ENCODE assay signal across 19 cellular contexts in the genomic region with DNA sequence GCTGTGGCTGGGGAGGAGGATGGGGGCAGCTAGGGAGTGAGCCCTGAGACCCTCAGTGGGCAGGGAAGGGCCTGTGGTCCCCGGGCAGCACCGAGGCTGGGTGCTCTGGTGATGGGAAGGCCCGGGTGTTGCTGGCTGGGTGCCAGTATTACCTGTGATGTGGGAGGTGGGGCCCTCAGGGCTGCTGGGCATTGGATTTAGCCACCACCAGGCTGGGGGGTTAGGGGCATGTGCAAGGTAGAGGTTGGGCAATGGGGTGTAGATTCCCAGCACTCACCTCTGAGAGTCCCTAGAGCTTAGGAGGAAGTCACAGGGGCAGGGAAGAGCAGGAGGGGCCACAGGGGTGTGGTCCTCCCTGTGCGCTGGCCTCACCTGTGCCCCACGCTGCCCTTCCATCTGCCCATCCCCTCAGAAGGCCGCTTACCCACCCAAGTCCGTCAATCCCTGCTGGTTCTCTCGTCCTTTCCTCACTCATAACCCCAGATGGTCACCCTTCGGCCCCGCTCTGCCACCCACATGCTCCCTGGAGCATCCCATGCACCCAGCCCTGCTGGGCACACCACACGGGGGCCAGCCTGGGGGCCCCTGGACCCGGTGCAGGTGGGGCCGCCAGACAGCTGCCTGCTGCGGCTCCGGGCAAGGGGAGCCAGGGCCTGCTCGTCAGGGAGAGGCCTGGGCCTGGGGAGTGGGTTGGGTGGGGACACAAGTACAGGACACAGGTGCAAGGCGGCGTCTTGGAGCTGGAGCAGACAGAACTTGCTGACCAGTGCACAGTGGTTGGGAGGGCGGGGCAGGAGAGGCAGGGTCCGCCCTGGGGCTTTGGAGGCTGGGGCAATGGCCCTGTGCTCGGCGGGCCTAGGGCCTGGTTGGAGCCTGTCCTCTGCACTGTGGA. TPM values are rescaled to one million over a fixed set of nuclear protein-coding genes. Genes with fewer than 3 reads are reported as not detected.
DNase-seq lines count a peak whose midpoint lies in the region; ATAC-seq, FAIRE-seq and TF ChIP-seq lines count a peak whose summit lies in the region.
"Had no signal": no experiment of that assay in that cellular context is flagged by ENCODE, and none has a peak within 500 bp of the region (broad histone marks: within the 10 kb centered on the region; RNA-seq: fewer than 3 reads in every experiment).

No MANE protein-coding gene starts in this region.

- H3K4ac ChIP-seq in H1 (replicated peaks; ENCODE audit: insufficient read length, low read depth, low read length) = no peak overlapping the region

- no peak for ATAC-seq in upper lobe of right lung
- no peak for ATAC-seq in HG02610 (IDR thresholded peaks at IDR 0.05; ENCODE audit: unreplicated experiment)

- CTCF ChIA-PET in H1 (lab: Charles Lee; ENCODE audit: partially characterized antibody) = interaction anchor here (2.2 to 2.7 kb wide), 2 partner anchors 16 kb away, joined by 6 to 9 read pairs; no protein-coding TSS in a partner anchor

- H4K5ac ChIP-seq in H1 (ENCODE audit: insufficient read length, low read depth, low read length) = no peak overlapping the region

- intact Hi-C loops in upper lobe of right lung (cut with DNase I) = no loop called here

- H3K4me2 ChIP-seq in H1 (ENCODE audit: insufficient read depth in 1 of 2, low read depth in 2 of 2, low read length in 2 of 2) = no peak overlapping the region
- H3K4me2 ChIP-seq: A549 had no signal

- no peak overlapping the region for H2BK15ac ChIP-seq in H1 (ENCODE audit: low read length)

- no peak overlapping the region for H2BK5ac ChIP-seq in H1 (ENCODE audit: low read depth, low read length)

- POLR2A ChIA-PET in H1 (lab: Charles Lee; ENCODE audit: partially characterized antibody) = interaction anchor here (1.5 kb wide), 1 partner anchor 12 kb away, joined by 4 read pairs; no protein-coding TSS in a partner anchor

- H2BK12ac ChIP-seq in H1 (ENCODE audit: low read depth, low read length) = no peak overlapping the region

- H3K27me3 Mint-ChIP-seq in activated T-cell treated with anti-CD3 and anti-CD28 coated beads, Interleukin-2, amount 50 U/mL, for 24 hours = no peaks in the 10 kb centered on the region
- H3K27me3 Mint-ChIP-seq: CD4-positive, CD25-positive, alpha-beta regulatory T cell had no signal

- H3K27ac Mint-ChIP-seq in activated T-cell treated with anti-CD3 and anti-CD28 coated beads, Interleukin-2, amount 50 U/mL, for 24 hours = peak overlapping the region; percentile 44
- H3K27ac Mint-ChIP-seq: CD4-positive, CD25-positive, alpha-beta regulatory T cell had no signal

- H3K36me3 ChIP-seq in H1 (ENCODE audit: control insufficient read depth in 2 of 4, insufficient read depth in 4 of 4, low read length in 3 of 4) = peaks cover 2 to 46% (median 11%) of the 10 kb centered on the region in 4 experiments; a peak in 5 of 8 replicates
- H3K36me3 ChIP-seq in mucosa of rectum (ENCODE audit: control insufficient read depth in 2 of 2, insufficient read depth in 2 of 2, low read length in 2 of 2) = peaks cover 45 to 57% of the 10 kb centered on the region in 2 donors
- H3K36me3 ChIP-seq in upper lobe of right lung = peaks cover 82% of the 10 kb centered on the region

- no peak overlapping the region for H2BK20ac ChIP-seq in H1 (ENCODE audit: low read length)

- H3K27ac ChIP-seq in H1 (ENCODE audit: low read depth, low read length) (no peak overlapping the region), mucosa of rectum (ENCODE audit: low read depth in 2 of 2, low read length in 2 of 2) (peak overlapping the region; percentile 94 to 97), upper lobe of right lung (no peak overlapping the region)
- H3K27ac ChIP-seq: A549, parathyroid adenoma, suprapubic skin had no signal

- TF ChIP-seq RAD21 in H1 (IDR thresholded peaks at IDR 0.05 in 1 of 2, conservative IDR thresholded peaks at IDR 0.05 in 1 of 2; ENCODE audit: low read depth in 2 of 2, low read length in 2 of 2) = no peak

- peaks cover 15% of the 10 kb centered on the region for H3K4me1 Mint-ChIP-seq in activated T-cell treated with anti-CD3 and anti-CD28 coated beads, Interleukin-2, amount 50 U/mL, for 24 hours (ENCODE audit: low read depth)

- 95% methylated on average over 20 of the region's 22 CpGs; no CpG with 5 or more reads in 1 of the 2 experiments for WGBS in H1 (ENCODE audit: extremely low coverage in 1 of 2, insufficient coverage in 1 of 2, insufficient read length in 1 of 2, insufficient replicate concordance in 2 of 2, low coverage in 1 of 2, low lambda C conversion rate in 2 of 2, missing lambda C conversion rate in 1 of 2), 2 experiments

- H2AK5ac ChIP-seq in H1 (ENCODE audit: low read depth, low read length) = no peak overlapping the region

- H3K79me2 ChIP-seq in H1 (ENCODE audit: control insufficient read depth in 1 of 2, insufficient read depth in 2 of 2, low read length in 2 of 2) = peaks cover 0 to 22% of the 10 kb centered on the region in 2 experiments; a peak in 1 of 4 replicates

- H3K4me3 ChIP-seq in H1 (ENCODE audit: extremely low read depth in 1 of 4, insufficient read depth in 2 of 4, low read depth in 3 of 4, low read length in 4 of 4) (no peak overlapping the region), mucosa of rectum (ENCODE audit: low read length in 2 of 2) (peak overlapping the region in 1 of 2 donors; percentile 36), upper lobe of right lung (no peak overlapping the region)
- H3K4me3 ChIP-seq: A549, suprapubic skin had no signal

- no peak overlapping the region for H3K14ac ChIP-seq in H1 (ENCODE audit: insufficient read length)

- H4K20me1 ChIP-seq in H1 (replicated peaks in 1 of 2; ENCODE audit: control insufficient read depth in 1 of 2, insufficient read depth in 2 of 2, low read length in 2 of 2) = peaks cover 1 to 39% of the 10 kb centered on the region in 2 experiments

- TF ChIP-seq CTCF in H1 (IDR thresholded peaks at IDR 0.05; ENCODE audit: control extremely low read depth in 1 of 3, insufficient read depth in 1 of 3, low read depth in 1 of 3, low read length in 3 of 3) (no peak), upper lobe of right lung (IDR thresholded peaks at IDR 0.05) (no peak)

- TF ChIP-seq POLR2A in H1 (IDR thresholded peaks at IDR 0.05; ENCODE audit: control extremely low read depth in 1 of 2, low read depth in 2 of 2, low read length in 2 of 2) = no peak

- H3K56ac ChIP-seq in H1 (replicated peaks; ENCODE audit: insufficient read length, low read depth, low read length) = no peak overlapping the region

- no peak overlapping the region for H2AFZ ChIP-seq in H1 (ENCODE audit: low read length)
- H2AFZ ChIP-seq: parathyroid adenoma had no signal

- no peak overlapping the region for H3K18ac ChIP-seq in H1 (ENCODE audit: extremely low read depth, low read length)

- H4K91ac ChIP-seq in H1 (replicated peaks; ENCODE audit: insufficient read length, low read length) = no peak overlapping the region

- peaks cover 5% of the 10 kb centered on the region for H3K79me1 ChIP-seq in H1 (ENCODE audit: low read depth, low read length)

- H3K23me2 ChIP-seq in H1 (ENCODE audit: low read depth, low read length) = no peaks in the 10 kb centered on the region

- FAIRE-seq in H1 (lab: Jason Lieb, UNC) = no peak
- FAIRE-seq: A549, GM12892 had no signal

- no peaks in the 10 kb centered on the region for H3K9me3 Mint-ChIP-seq in activated T-cell treated with anti-CD3 and anti-CD28 coated beads, Interleukin-2, amount 50 U/mL, for 24 hours
- H3K9me3 Mint-ChIP-seq: CD4-positive, CD25-positive, alpha-beta regulatory T cell had no signal

- no peak overlapping the region for H3K4me3 Mint-ChIP-seq in activated T-cell treated with anti-CD3 and anti-CD28 coated beads, Interleukin-2, amount 50 U/mL, for 24 hours
- H3K4me3 Mint-ChIP-seq: CD4-positive, CD25-positive, alpha-beta regulatory T cell had no signal

- H3K9ac ChIP-seq in H1 (replicated peaks in 1 of 4; ENCODE audit: extremely low read depth in 1 of 4, low read depth in 3 of 4, low read length in 3 of 4) (no peak overlapping the region), mucosa of rectum (ENCODE audit: low read depth in 1 of 2, low read length in 2 of 2) (peak overlapping the region; percentile 70 to 77)
- H3K9ac ChIP-seq: parathyroid adenoma had no signal

- peaks cover 77% of the 10 kb centered on the region for H3K36me3 Mint-ChIP-seq in activated T-cell treated with anti-CD3 and anti-CD28 coated beads, Interleukin-2, amount 50 U/mL, for 24 hours (ENCODE audit: low read depth)

- no peak overlapping the region for H2BK120ac ChIP-seq in H1 (replicated peaks; ENCODE audit: low read depth, low read length)

- no peak overlapping the region for H3K23ac ChIP-seq in H1 (ENCODE audit: insufficient read length)

- H3K27me3 ChIP-seq in H1 (replicated peaks in 1 of 4; ENCODE audit: control insufficient read depth in 3 of 4, extremely low read depth in 1 of 4, insufficient read depth in 3 of 4, low read length in 3 of 4) = no peaks in the 10 kb centered on the region; a peak in 1 of 7 replicates
- no peaks in the 10 kb centered on the region for H3K27me3 ChIP-seq in mucosa of rectum (ENCODE audit: control insufficient read depth in 2 of 2, insufficient read depth in 2 of 2, low read length in 2 of 2)
- no peaks in the 10 kb centered on the region for H3K27me3 ChIP-seq in upper lobe of right lung
- H3K27me3 ChIP-seq: suprapubic skin had no signal

- TF ChIP-seq EP300 in H1 (IDR thresholded peaks at IDR 0.05; ENCODE audit: borderline replicate concordance in 1 of 2, low read depth in 2 of 2, low read length in 2 of 2) = no peak

- no peaks in the 10 kb centered on the region for H3K9me3 ChIP-seq in H1 (ENCODE audit: insufficient read depth in 2 of 2, low read depth in 1 of 2, low read length in 1 of 2)
- no peaks in the 10 kb centered on the region for H3K9me3 ChIP-seq in mucosa of rectum (ENCODE audit: control insufficient read depth in 2 of 2, low read length in 2 of 2)
- no peaks in the 10 kb centered on the region for H3K9me3 ChIP-seq in upper lobe of right lung
- H3K9me3 ChIP-seq: A549, suprapubic skin had no signal

- no peaks in the 10 kb centered on the region for H3K4me1 ChIP-seq in H1 (replicated peaks in 1 of 4; ENCODE audit: control insufficient read depth in 3 of 4, insufficient read depth in 4 of 4, low read length in 3 of 4)
- peaks cover 59 to 66% of the 10 kb centered on the region in 2 donors for H3K4me1 ChIP-seq in mucosa of rectum (ENCODE audit: control insufficient read depth in 2 of 2, insufficient read depth in 2 of 2, low read length in 2 of 2)
- peaks cover 7% of the 10 kb centered on the region for H3K4me1 ChIP-seq in upper lobe of right lung
- H3K4me1 ChIP-seq: A549 had no signal

- no peak for DNase-seq in activated T-cell treated with anti-CD3 and anti-CD28 coated beads, Interleukin-2, amount 50 U/mL, for 24 hours
- DNase-seq in activated T-cell treated with anti-CD3 and anti-CD28 coated beads, Interleukin-2, amount 50 U/mL, for 48 hours = no peak
- no peak for DNase-seq in H1 (ENCODE audit: low read depth in 1 of 2, low spot score in 2 of 2)
- DNase-seq in upper lobe of right lung = peak; percentile 57
- DNase-seq in A172 (ENCODE audit: low spot score) = no peak
- DNase-seq in activated T-cell treated with anti-CD3 and anti-CD28 coated beads for 4 hours = no peak
- DNase-seq: activated CD4-positive, CD25-positive, alpha-beta regulatory T cell treated with anti-CD3 and anti-CD28 coated beads, Interleukin-2, amount 50 U/mL, for 72 hours; activated gamma-delta T cell; CD4-positive, CD25-positive, alpha-beta regulatory T cell; cerebellar nuclear complex; kidney glomerular epithelial cell; NCI-H1105; stimulated activated CD4-positive, alpha-beta T cell treated with anti-CD3 and anti-CD28 coated beads, Interleukin-4, amount 100 ng/mL, for 24 hours had no signal

- peak overlapping the region; percentile 51; the same call in 1 of the 2 replicates for H4K8ac ChIP-seq in H1 (ENCODE audit: extremely low read depth, insufficient read depth, low read length)

RNA-seq across cellular contexts. Expression of gene EPN1, which starts 12.5 kb away (rescaled TPM):
- 200 and 206 TPM in 2 replicates for total RNA-seq in H1 (2021; fragmentation: NEBNext Ultra II Directional; extraction: Animal tissue kit (Norgen Biotek cat#: 25700))
- polyA plus RNA-seq in H1 (2011; rRNA removed) = 49.6 and 116 TPM in 2 replicates
- 75.2 TPM for polyA plus RNA-seq in H1 (2011; cell fraction: cytosol; rRNA removed)
- polyA plus RNA-seq in H1 (2011; cell fraction: nucleus; rRNA removed) = 71.0 TPM
- polyA plus RNA-seq in H1 (2012, experiment 1 of 2) = 100 to 163 TPM (median 150 TPM) in 4 replicates
- polyA plus RNA-seq in H1 (2012, experiment 2 of 2) = 137 TPM
- polyA plus RNA-seq in H1 (2013, experiment 1 of 2) = 103 TPM
- polyA plus RNA-seq in H1 (2013, experiment 2 of 2) = 111 TPM
- polyA minus RNA-seq in H1 (2011; rRNA and poly(A)+ RNA removed) = 55.2 and 69.0 TPM in 2 replicates
- 133 TPM for polyA minus RNA-seq in H1 (2011; cell fraction: cytosol; rRNA and poly(A)+ RNA removed)
- 43.1 TPM for polyA minus RNA-seq in H1 (2011; cell fraction: nucleus; rRNA and poly(A)+ RNA removed)
- total RNA-seq in upper lobe of right lung = 117 TPM
- 135 and 138 TPM in 2 replicates for total RNA-seq in A172 (2014; rRNA removed; shearing (Covaris generic))

RNA-seq across cellular contexts. Expression of gene U2AF2, which starts 32.7 kb away (rescaled TPM):
- 252 and 269 TPM in 2 replicates for total RNA-seq in H1 (2021; fragmentation: NEBNext Ultra II Directional; extraction: Animal tissue kit (Norgen Biotek cat#: 25700))
- 162 and 297 TPM in 2 replicates for polyA plus RNA-seq in H1 (2011; rRNA removed)
- polyA plus RNA-seq in H1 (2011; cell fraction: cytosol; rRNA removed) = 279 TPM
- 769 TPM for polyA plus RNA-seq in H1 (2011; cell fraction: nucleus; rRNA removed)
- 233 to 309 TPM (median 276 TPM) in 4 replicates for polyA plus RNA-seq in H1 (2012, experiment 1 of 2)
- polyA plus RNA-seq in H1 (2012, experiment 2 of 2) = 266 TPM
- 137 TPM for polyA plus RNA-seq in H1 (2013, experiment 1 of 2)
- 126 TPM for polyA plus RNA-seq in H1 (2013, experiment 2 of 2)
- polyA minus RNA-seq in H1 (2011; rRNA and poly(A)+ RNA removed) = 135 TPM in 2 replicates
- polyA minus RNA-seq in H1 (2011; cell fraction: cytosol; rRNA and poly(A)+ RNA removed) = 185 TPM
- polyA minus RNA-seq in H1 (2011; cell fraction: nucleus; rRNA and poly(A)+ RNA removed) = 146 TPM
- 142 TPM for total RNA-seq in upper lobe of right lung
- 143 and 169 TPM in 2 replicates for total RNA-seq in A172 (2014; rRNA removed; shearing (Covaris generic))

RNA-seq across cellular contexts. Expression of gene CCDC106, which starts 39.5 kb away (rescaled TPM):
- total RNA-seq in H1 (2021; fragmentation: NEBNext Ultra II Directional; extraction: Animal tissue kit (Norgen Biotek cat#: 25700)) = 19.1 and 20.1 TPM in 2 replicates
- polyA plus RNA-seq in H1 (2011; rRNA removed) = 12.0 and 19.4 TPM in 2 replicates
- 10.8 TPM for polyA plus RNA-seq in H1 (2011; cell fraction: cytosol; rRNA removed)
- polyA plus RNA-seq in H1 (2011; cell fraction: nucleus; rRNA removed) = 24.2 TPM
- polyA plus RNA-seq in H1 (2012, experiment 1 of 2) = 11.2 to 17.6 TPM (median 16.0 TPM) in 4 replicates
- polyA plus RNA-seq in H1 (2012, experiment 2 of 2) = 17.1 TPM
- polyA plus RNA-seq in H1 (2013, experiment 1 of 2) = 17.2 TPM
- polyA plus RNA-seq in H1 (2013, experiment 2 of 2) = 16.7 TPM
- polyA minus RNA-seq in H1 (2011; rRNA and poly(A)+ RNA removed) = 2.7 TPM in 2 replicates
- polyA minus RNA-seq in H1 (2011; cell fraction: cytosol; rRNA and poly(A)+ RNA removed) = 8.7 TPM
- polyA minus RNA-seq in H1 (2011; cell fraction: nucleus; rRNA and poly(A)+ RNA removed) = 5.9 TPM
- 11.1 TPM for total RNA-seq in upper lobe of right lung
- total RNA-seq in A172 (2014; rRNA removed; shearing (Covaris generic)) = 2.6 and 6.0 TPM in 2 replicates

RNA-seq across cellular contexts. Expression of gene ZNF581, which starts 44.1 kb away (rescaled TPM):
- total RNA-seq in H1 (2021; fragmentation: NEBNext Ultra II Directional; extraction: Animal tissue kit (Norgen Biotek cat#: 25700)) = 73.0 and 76.0 TPM in 2 replicates
- polyA plus RNA-seq in H1 (2011; rRNA removed) = 76.1 and 97.6 TPM in 2 replicates
- 74.2 TPM for polyA plus RNA-seq in H1 (2011; cell fraction: cytosol; rRNA removed)
- polyA plus RNA-seq in H1 (2011; cell fraction: nucleus; rRNA removed) = 78.2 TPM
- polyA plus RNA-seq in H1 (2012, experiment 1 of 2) = 51.9 to 85.8 TPM (median 82.3 TPM) in 4 replicates
- polyA plus RNA-seq in H1 (2012, experiment 2 of 2) = 104 TPM
- polyA plus RNA-seq in H1 (2013, experiment 1 of 2) = 41.3 TPM
- polyA plus RNA-seq in H1 (2013, experiment 2 of 2) = 39.4 TPM
- 50.6 and 79.5 TPM in 2 replicates for polyA minus RNA-seq in H1 (2011; rRNA and poly(A)+ RNA removed)
- 58.1 TPM for polyA minus RNA-seq in H1 (2011; cell fraction: cytosol; rRNA and poly(A)+ RNA removed)
- 41.2 TPM for polyA minus RNA-seq in H1 (2011; cell fraction: nucleus; rRNA and poly(A)+ RNA removed)
- total RNA-seq in upper lobe of right lung = 16.4 TPM
- 7.3 and 20.2 TPM in 2 replicates for total RNA-seq in A172 (2014; rRNA removed; shearing (Covaris generic))

RNA-seq across cellular contexts. Expression of gene ZNF580, which starts 46.7 kb away (rescaled TPM):
- total RNA-seq in H1 (2021; fragmentation: NEBNext Ultra II Directional; extraction: Animal tissue kit (Norgen Biotek cat#: 25700)) = 24.6 and 26.3 TPM in 2 replicates
- polyA plus RNA-seq in H1 (2011; rRNA removed) = 12.0 and 25.4 TPM in 2 replicates
- polyA plus RNA-seq in H1 (2011; cell fraction: cytosol; rRNA removed) = 12.6 TPM
- 28.3 TPM for polyA plus RNA-seq in H1 (2011; cell fraction: nucleus; rRNA removed)
- 21.8 to 34.3 TPM (median 31.2 TPM) in 4 replicates for polyA plus RNA-seq in H1 (2012, experiment 1 of 2)
- 20.7 TPM for polyA plus RNA-seq in H1 (2012, experiment 2 of 2)
- polyA plus RNA-seq in H1 (2013, experiment 1 of 2) = 18.6 TPM
- polyA plus RNA-seq in H1 (2013, experiment 2 of 2) = 17.5 TPM
- polyA minus RNA-seq in H1 (2011; rRNA and poly(A)+ RNA removed) = 3.1 and 4.8 TPM in 2 replicates
- 17.8 TPM for polyA minus RNA-seq in H1 (2011; cell fraction: cytosol; rRNA and poly(A)+ RNA removed)
- polyA minus RNA-seq in H1 (2011; cell fraction: nucleus; rRNA and poly(A)+ RNA removed) = 13.0 TPM
- 30.7 TPM for total RNA-seq in upper lobe of right lung
- total RNA-seq in A172 (2014; rRNA removed; shearing (Covaris generic)) = 13.0 and 21.6 TPM in 2 replicates

Comparison
In these comparisons a context has a peak if more than half of its experiments do, and no peak if none do; other contexts are left out.
1. H3K27ac ChIP-seq: peak in mucosa of rectum (2 of 2); none in H1 (single experiment) and upper lobe of right lung (single experiment).
2. H3K9ac ChIP-seq: peak in mucosa of rectum (2 of 2); none in H1 (0 of 4).